Comparison of ENCODE assay signal across 24 cellular contexts in the genomic region with DNA sequence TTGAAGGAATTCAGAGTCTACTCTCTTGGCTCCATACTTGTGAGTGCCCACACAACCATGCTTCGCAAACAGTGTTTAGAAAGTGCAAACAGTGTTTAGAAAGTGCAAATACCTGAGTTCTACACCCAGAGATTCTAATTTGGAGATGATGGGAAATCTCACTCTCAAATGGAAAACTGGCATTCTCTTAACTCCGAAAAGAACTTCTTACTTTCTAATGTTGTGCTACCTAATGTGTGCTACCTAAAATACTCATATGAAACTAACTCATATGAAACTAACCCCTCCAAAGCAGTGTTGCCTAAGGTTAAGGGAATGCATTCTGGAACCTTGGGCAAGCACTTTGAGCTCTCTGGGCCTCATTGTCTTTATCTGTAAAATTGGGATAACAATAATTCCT.
"Had no signal": no experiment of that assay in that cellular context is flagged by ENCODE, and none has a peak within 500 bp of the region (broad histone marks: within the 10 kb centered on the region; RNA-seq: fewer than 3 reads in every experiment).

No MANE protein-coding gene starts in this region.

- H3K9me3 ChIP-seq: stomach, suprapubic skin, testis, thoracic aorta, thyroid gland, tibial artery, tibial nerve, transverse colon, upper lobe of left lung, upper lobe of right lung, uterus, vagina had no signal

- H3K27ac ChIP-seq: stomach, suprapubic skin, testis, thoracic aorta, thyroid gland, tibial artery, tibial nerve, transverse colon, upper lobe of left lung, upper lobe of right lung, uterus, vagina had no signal

- DNase-seq: stimulated activated CD4-positive, alpha-beta T cell treated with anti-CD3 and anti-CD28 coated beads, Interleukin-2, amount 100 ng/mL, for 48 hours; stimulated activated CD4-positive, alpha-beta T cell treated with anti-CD3 and anti-CD28 coated beads, Interleukin-4, amount 100 ng/mL, for 1 hour; stimulated activated CD4-positive, alpha-beta T cell treated with anti-CD3 and anti-CD28 coated beads, Interleukin-4, amount 100 ng/mL, for 24 hours; stimulated activated CD4-positive, alpha-beta T cell treated with anti-CD3 and anti-CD28 coated beads, Interleukin-4, amount 100 ng/mL, for 4 hours; stimulated activated CD8-positive, alpha-beta memory T cell treated with anti-CD3 and anti-CD28 coated beads, Interleukin-4, amount 100 ng/mL, for 48 hours; stimulated activated naive B cell treated with anti-CD40 and anti-IgM and Interleukin-4, amounts not matched to agents 10 μg/mL and 1 μg/mL and 100 μg/mL, for 72 hours; stimulated activated naive CD4-positive, alpha-beta T cell; stimulated activated naive CD4-positive, alpha-beta T cell treated with Interleukin-2 at 50 U/mL for 16 hours; stimulated activated naive CD8-positive, alpha-beta T cell treated with anti-CD3 and anti-CD28 coated beads, Interleukin-15, amount 100 ng/mL, for 72 hours; stimulated activated naive CD8-positive, alpha-beta T cell treated with anti-CD3 and anti-CD28 coated beads, Interleukin-15, Interleukin-2, amounts not matched to agents 100 U/mL and 50 U/mL, for 24 hours; stomach; substantia nigra; testis; thyroid gland; tibial artery; transverse colon; trophoblast cell; upper lobe of left lung; upper lobe of right lung; uterus had no signal

- H3K4me3 ChIP-seq: stomach, suprapubic skin, testis, thoracic aorta, thyroid gland, tibial artery, tibial nerve, transverse colon, upper lobe of left lung, upper lobe of right lung, uterus, vagina had no signal

- H3K4me1 ChIP-seq: stomach, thyroid gland, tibial artery, transverse colon, upper lobe of right lung, uterus had no signal

- H3K36me3 ChIP-seq: stomach, suprapubic skin, thoracic aorta, thyroid gland, tibial artery, tibial nerve, transverse colon, upper lobe of left lung, upper lobe of right lung, uterus, vagina had no signal
